ENCODE assay signal across 9 cellular contexts in genomic region chr1:27660300-27660837, GRCh38. TPM values are rescaled to one million over a fixed set of nuclear protein-coding genes. Genes with fewer than 3 reads are reported as not detected.
DNase-seq lines count a peak whose midpoint lies in the region; ATAC-seq and TF ChIP-seq lines count a peak whose summit lies in the region.
"Had no signal": no experiment of that assay in that cellular context is flagged by ENCODE, and none has a peak within 500 bp of the region (broad histone marks: within the 10 kb centered on the region; RNA-seq: fewer than 3 reads in every experiment).

No MANE protein-coding gene starts in this region.

- peak; percentile 2 for ATAC-seq in HG02885 (IDR thresholded peaks at IDR 0.05; ENCODE audit: poor library complexity, unreplicated experiment)
- no peak for ATAC-seq in HG02938 (IDR thresholded peaks at IDR 0.05; ENCODE audit: unreplicated experiment)

- H3K27me3 ChIP-seq in A673 (replicated peaks; ENCODE audit: insufficient read depth, low read depth, low read length, poor library complexity), result no peaks in the 10 kb centered on the region
- no peaks in the 10 kb centered on the region for H3K27me3 ChIP-seq in brain microvascular endothelial cell (replicated peaks)
- H3K27me3 ChIP-seq in mononuclear cell (ENCODE audit: insufficient read depth, low read length), result no peaks in the 10 kb centered on the region

- H3K4me3 ChIP-seq in A673 (ENCODE audit: low read depth, low read length, poor library complexity, severe bottlenecking) (peak overlapping the region; percentile 46), brain microvascular endothelial cell (ENCODE audit: low read depth, low read length) (peak overlapping the region; percentile 47), mononuclear cell (ENCODE audit: low read length) (peak overlapping the region; percentile 31)

- intact Hi-C loops in A673 (cut with micrococcal nuclease; ENCODE audit: unreplicated experiment), result loop anchor here (5.0 kb wide), 1 partner anchor 268 kb away; the partner anchor contains the start of gene GPR3

- DNase-seq in A673 (ENCODE audit: low spot score) (no peak), brain microvascular endothelial cell (no peak), SK-N-DZ (ENCODE audit: low spot score) (no peak), AG20443 (ENCODE audit: low spot score) (no peak)
- no peak for DNase-seq in central memory CD4-positive, alpha-beta T cell

- CTCF ChIA-PET in A673 (lab: Charles Lee), result no interaction called here

- no peaks in the 10 kb centered on the region for H3K36me3 ChIP-seq in A673 (ENCODE audit: insufficient read depth, low read length, poor library complexity, severe bottlenecking)
- H3K36me3 ChIP-seq in brain microvascular endothelial cell (replicated peaks), result no peaks in the 10 kb centered on the region

- H3K9me3 ChIP-seq in A673 (ENCODE audit: low read depth, low read length, poor library complexity, severe bottlenecking) (no peaks in the 10 kb centered on the region), mononuclear cell (ENCODE audit: low read depth, low read length) (no peaks in the 10 kb centered on the region)

- in situ Hi-C loops in brain microvascular endothelial cell (cut with HindIII; ENCODE audit: low pct_ligation_motif_present, low sequenced_read_pairs), result no loop called here

- H3K27ac ChIP-seq in A673 (ENCODE audit: low read depth, low read length, poor library complexity, severe bottlenecking) (no peak overlapping the region), brain microvascular endothelial cell (no peak overlapping the region)

- H3K4me1 ChIP-seq in A673 (ENCODE audit: insufficient read depth, low read length, poor library complexity, severe bottlenecking) (peaks cover 3% of the 10 kb centered on the region), mononuclear cell (ENCODE audit: insufficient read depth, low read length) (peaks cover 74% of the 10 kb centered on the region)

- no TSS peak for BruUV-seq in A673 (replicated peaks; lab: Mats Ljungman, UMichigan)

- POLR2A ChIA-PET in A673 (lab: Charles Lee; ENCODE audit: low non-redundant PET), result no interaction called here

- TF ChIP-seq CTCF in A673 (conservative IDR thresholded peaks at IDR 0.05; ENCODE audit: low read depth, low read length) (no peak), brain microvascular endothelial cell (IDR thresholded peaks at IDR 0.05; ENCODE audit: low read depth, low read length, missing control alignments) (no peak)

RNA-seq across cellular contexts. Expression of gene IFI6, which starts 11.6 kb away (rescaled TPM):
- total RNA-seq in A673 (2021) (18.7 and 19.4 TPM in 2 replicates), mononuclear cell (85.6 TPM)
- polyA plus RNA-seq in SK-N-DZ (2014; cell fraction: cytosol; rRNA removed), result 1.6 and 4.4 TPM in 2 replicates
- 0.45 TPM in 1 of 2 replicates, not detected in the other for polyA plus RNA-seq in SK-N-DZ (2014; cell fraction: nucleus; rRNA removed)

RNA-seq across cellular contexts. Expression of gene FGR, which starts 25.4 kb away (rescaled TPM):
- total RNA-seq in A673 (2021) (not detected in 2 replicates), mononuclear cell (123 TPM)
- polyA plus RNA-seq in SK-N-DZ (2014; cell fraction: cytosol; rRNA removed), result not detected in 2 replicates
- polyA plus RNA-seq in SK-N-DZ (2014; cell fraction: nucleus; rRNA removed), result not detected in 2 replicates
- total RNA-seq: SK-MEL-5 had no signal

RNA-seq across cellular contexts. Expression of gene AHDC1, which starts 56.4 kb away (rescaled TPM):
- total RNA-seq in A673 (2021), result 33.2 and 34.2 TPM in 2 replicates
- total RNA-seq in mononuclear cell, result 3.3 TPM
- polyA plus RNA-seq in SK-N-DZ (2014; cell fraction: cytosol; rRNA removed), result 1.5 and 3.5 TPM in 2 replicates
- 3.2 and 3.8 TPM in 2 replicates for polyA plus RNA-seq in SK-N-DZ (2014; cell fraction: nucleus; rRNA removed)

Comparison
In these comparisons a context has a peak if more than half of its experiments do, and no peak if none do; other contexts are left out.
1. RNA of gene FGR, which starts 25.4 kb away (total RNA-seq): 123 TPM in mononuclear cell (single experiment); not detected in A673; every median in the first group is over 100 times any median in the second.
2. Peak in every context shown above with its lines, with median percentiles within 50 percentile points of each other: H3K4me3 ChIP-seq.